In the genomic region with DNA sequence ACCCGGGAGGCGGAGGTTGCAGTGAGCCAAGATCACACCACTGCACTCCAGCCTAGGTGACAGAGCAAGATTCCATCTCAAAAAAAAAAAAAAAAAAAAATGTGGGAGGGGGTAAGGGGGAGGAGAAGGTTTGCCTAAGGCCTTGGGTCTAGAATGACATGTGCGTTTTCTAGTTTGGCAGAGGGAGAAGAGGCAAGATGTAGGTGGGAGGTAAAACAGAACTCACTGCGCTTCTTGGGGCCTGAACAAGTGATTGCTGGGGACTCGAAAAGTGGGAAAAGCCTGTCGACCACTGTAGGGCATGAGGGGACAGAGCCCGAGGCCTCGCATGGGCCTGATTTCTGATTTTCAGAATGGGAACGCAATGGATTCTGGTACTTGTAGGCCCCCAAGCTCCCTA, we compare ENCODE assay signal across 1 cellular context.
TF ChIP-seq lines count a peak whose summit lies in the region.

No MANE protein-coding gene starts in this region.

TF ChIP-seq in GM23338, 12 proteins besides CTCF, POLR2A, EP300 and RAD21:
- TF ChIP-seq ETS1 (IDR thresholded peaks at IDR 0.05) = no peak
- no peak for TF ChIP-seq POLR2AphosphoS5 (IDR thresholded peaks at IDR 0.05; ENCODE audit: low read depth)
- TF ChIP-seq NANOG (IDR thresholded peaks at IDR 0.05; ENCODE audit: borderline replicate concordance) = no peak
- no peak for TF ChIP-seq EZH2 (IDR thresholded peaks at IDR 0.05; ENCODE audit: low read depth, unreplicated experiment)
- TF ChIP-seq ZNF462 (CRISPR knock-in tag; IDR thresholded peaks at IDR 0.05) = no peak
- no peak for TF ChIP-seq ZNF114 (CRISPR knock-in tag; IDR thresholded peaks at IDR 0.05)
- no peak for TF ChIP-seq EZH2phosphoT487 (IDR thresholded peaks at IDR 0.05; ENCODE audit: unreplicated experiment)
- TF ChIP-seq STAT1 (IDR thresholded peaks at IDR 0.05; ENCODE audit: unreplicated experiment) = no peak
- no peak for TF ChIP-seq ZNF331 (CRISPR knock-in tag; IDR thresholded peaks at IDR 0.05; ENCODE audit: low read depth)
- no peak for TF ChIP-seq REST (IDR thresholded peaks at IDR 0.05; ENCODE audit: unreplicated experiment)
- TF ChIP-seq JUNB (IDR thresholded peaks at IDR 0.05; ENCODE audit: unreplicated experiment) = no peak
TF ChIP-seq in GM23338: peak in this region for 0.
